In genomic region chr2:200242553-200242952, GRCh38 we compare ENCODE assay signal across 26 cellular contexts.
"Had no signal": no experiment of that assay in that cellular context is flagged by ENCODE, and none has a peak within 500 bp of the region (broad histone marks: within the 10 kb centered on the region; RNA-seq: fewer than 3 reads in every experiment).

No MANE protein-coding gene starts in this region.

- H3K4me3 ChIP-seq: PC-9 had no signal

- H3K36me3 ChIP-seq: brain microvascular endothelial cell had no signal

- H3K36me3 Mint-ChIP-seq: activated naive CD8-positive, alpha-beta T cell treated with anti-CD3 and anti-CD28 coated beads for 36 hours had no signal

- H3K27ac Mint-ChIP-seq: activated CD4-positive, alpha-beta T cell treated with anti-CD3 and anti-CD28 coated beads, Interleukin-2, amount 10 ng/mL, durations not matched to agents 24 days and 14 days; activated CD8-positive, alpha-beta T cell treated with anti-CD3 and anti-CD28 coated beads for 36 hours; activated naive CD8-positive, alpha-beta T cell treated with anti-CD3 and anti-CD28 coated beads for 36 hours; activated T-cell treated with anti-CD3 and anti-CD28 coated beads, Interleukin-2, amount 50 U/mL, for 72 hours; activated T-helper 17 cell treated with anti-CD3 and anti-CD28 coated beads, Interleukin-2, amount 50 U/mL, for 72 hours had no signal

- H3K27ac ChIP-seq: brain microvascular endothelial cell, PC-9, RWPE1 had no signal

- H3K4me3 Mint-ChIP-seq: activated CD4-positive, alpha-beta T cell treated with anti-CD3 and anti-CD28 coated beads, Interleukin-2, amount 10 ng/mL, durations not matched to agents 24 days and 14 days; activated CD8-positive, alpha-beta T cell treated with anti-CD3 and anti-CD28 coated beads for 36 hours; activated naive CD8-positive, alpha-beta T cell treated with anti-CD3 and anti-CD28 coated beads for 36 hours; activated T-cell treated with anti-CD3 and anti-CD28 coated beads, Interleukin-2, amount 50 U/mL, for 72 hours; activated T-helper 17 cell treated with anti-CD3 and anti-CD28 coated beads, Interleukin-2, amount 50 U/mL, for 72 hours had no signal

- H3K27me3 Mint-ChIP-seq: activated T-helper 17 cell treated with anti-CD3 and anti-CD28 coated beads, Interleukin-2, amount 50 U/mL, for 72 hours had no signal

- H3K27me3 ChIP-seq: brain microvascular endothelial cell had no signal

- ATAC-seq: activated CD8-positive, alpha-beta T cell treated with anti-CD3 and anti-CD28 coated beads for 36 hours; activated T-cell treated with anti-CD3 and anti-CD28 coated beads, Interleukin-2, amount 50 U/mL, for 72 hours; activated T-helper 17 cell treated with anti-CD3 and anti-CD28 coated beads, Interleukin-2, amount 50 U/mL, for 72 hours; Right ventricle myocardium inferior had no signal

- H3K9me3 Mint-ChIP-seq: activated CD4-positive, alpha-beta T cell treated with anti-CD3 and anti-CD28 coated beads, Interleukin-2, amount 10 ng/mL, durations not matched to agents 24 days and 14 days; activated CD8-positive, alpha-beta T cell treated with anti-CD3 and anti-CD28 coated beads for 36 hours; activated naive CD8-positive, alpha-beta T cell treated with anti-CD3 and anti-CD28 coated beads for 36 hours; activated T-cell treated with anti-CD3 and anti-CD28 coated beads, Interleukin-2, amount 50 U/mL, for 72 hours; activated T-helper 17 cell treated with anti-CD3 and anti-CD28 coated beads, Interleukin-2, amount 50 U/mL, for 72 hours had no signal

- H3K4me2 ChIP-seq: PC-9 had no signal

- DNase-seq: activated CD4-positive, alpha-beta T cell treated with anti-CD3 and anti-CD28 coated beads, Interleukin-2, amount 10 ng/mL, durations not matched to agents 24 days and 14 days; activated CD4-positive, alpha-beta T cell treated with anti-CD3 and anti-CD28 coated beads, Interleukin-2, amount 50 U/mL, for 4 hours; activated CD8-positive, alpha-beta T cell treated with anti-CD3 and anti-CD28 coated beads for 36 hours; activated effector memory CD4-positive, alpha-beta T cell treated with anti-CD3 and anti-CD28 coated beads, Interleukin-2, amount 50 U/mL, for 16 hours; activated naive CD4-positive, alpha-beta T cell; activated naive CD4-positive, alpha-beta T cell treated with anti-CD3 and anti-CD28 coated beads, Interleukin-2, amount 50 U/mL, for 16 hours; activated naive CD8-positive, alpha-beta T cell treated with anti-CD3 and anti-CD28 coated beads for 36 hours; activated T-cell treated with anti-CD3 and anti-CD28 coated beads, Interleukin-2, amount 50 U/mL, for 1 hour; activated T-cell treated with anti-CD3 and anti-CD28 coated beads, Interleukin-2, amount 50 U/mL, for 72 hours; amniotic stem cell; aorta; brain microvascular endothelial cell; central memory CD4-positive, alpha-beta T cell; Karpas-422; KBM-7; NCI-H1105; NCI-H1436 treated with DMSO at 0.1 percent for 48 hours; NCI-H1694 treated with DMSO at 0.1 percent for 48 hours; NCI-H2029; NCI-H446; NCI-H510A treated with DMSO at 0.1 percent for 48 hours; NCI-H526 treated with DMSO at 0.1 percent for 48 hours; PC-9 had no signal

- H2AFZ ChIP-seq: PC-9 had no signal
